In the genomic region with DNA sequence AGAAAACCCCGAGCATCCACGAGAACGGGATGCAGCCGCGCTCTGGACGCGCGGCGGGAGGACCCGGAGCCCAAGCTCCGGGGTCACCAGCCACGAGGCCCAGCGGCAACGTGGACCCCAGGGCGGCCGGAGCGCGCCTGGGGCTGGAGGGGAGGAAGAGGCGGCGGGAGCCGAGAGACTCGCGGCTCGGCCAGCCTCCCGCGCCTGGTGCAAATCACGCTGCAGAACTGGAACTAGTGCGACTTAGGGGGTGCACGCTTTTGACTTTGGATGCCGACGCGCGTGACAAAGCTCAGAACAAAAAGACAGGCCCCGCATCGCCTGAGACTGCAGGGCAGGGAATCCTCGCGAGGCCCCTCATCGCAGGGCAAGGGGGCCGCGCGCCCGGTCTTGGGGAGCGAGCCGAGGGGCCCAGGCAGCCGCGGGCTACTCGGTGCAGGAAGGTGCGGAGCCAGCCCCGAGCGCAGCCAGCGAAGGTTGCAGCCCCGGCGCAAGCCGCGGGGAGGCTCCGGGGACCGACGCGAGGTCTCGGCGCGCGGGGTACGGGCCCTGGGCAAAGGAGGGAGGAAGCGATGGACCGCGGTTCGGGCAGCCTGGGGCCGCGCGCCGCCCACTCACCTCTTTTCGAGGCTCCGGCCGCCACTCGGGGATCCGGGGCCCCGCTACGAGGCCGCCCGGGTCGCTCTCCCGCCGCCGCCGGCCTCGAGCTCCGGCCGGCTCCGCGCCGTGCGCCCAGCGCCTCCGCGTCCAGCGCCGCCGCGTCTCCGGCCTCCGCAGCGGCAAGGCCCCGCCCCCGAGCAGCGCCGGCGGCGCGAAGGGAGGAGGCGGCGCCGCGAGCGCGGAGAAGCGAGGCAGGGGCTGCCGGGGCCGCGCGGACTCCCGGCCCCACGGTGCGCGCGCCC, we compare ENCODE assay signal across 8 cellular contexts. TPM values are rescaled to one million over a fixed set of nuclear protein-coding genes. Genes with fewer than 3 reads are reported as not detected.
DNase-seq lines count a peak whose midpoint lies in the region; ATAC-seq and FAIRE-seq lines count a peak whose summit lies in the region.

A gene with protein sequence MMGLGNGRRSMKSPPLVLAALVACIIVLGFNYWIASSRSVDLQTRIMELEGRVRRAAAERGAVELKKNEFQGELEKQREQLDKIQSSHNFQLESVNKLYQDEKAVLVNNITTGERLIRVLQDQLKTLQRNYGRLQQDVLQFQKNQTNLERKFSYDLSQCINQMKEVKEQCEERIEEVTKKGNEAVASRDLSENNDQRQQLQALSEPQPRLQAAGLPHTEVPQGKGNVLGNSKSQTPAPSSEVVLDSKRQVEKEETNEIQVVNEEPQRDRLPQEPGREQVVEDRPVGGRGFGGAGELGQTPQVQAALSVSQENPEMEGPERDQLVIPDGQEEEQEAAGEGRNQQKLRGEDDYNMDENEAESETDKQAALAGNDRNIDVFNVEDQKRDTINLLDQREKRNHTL (minus strand): TSS at position 766 of the 902 bp plus-strand sequence. CDS start 20,238 bp downstream, outside the sequence.

- peak; percentile 49 for FAIRE-seq in GM18507 (lab: Jason Lieb, UNC)

- H3K4me1 Mint-ChIP-seq in naive thymus-derived CD4-positive, alpha-beta T cell, result peaks cover 9 to 14% (median 10%) of the 10 kb centered on the region in 7 donors

- peak within 1 kb of the TSS; percentile 77 to 94 (median 86) for H3K4me3 Mint-ChIP-seq in naive thymus-derived CD4-positive, alpha-beta T cell

- CTCF ChIA-PET in naive thymus-derived CD4-positive, alpha-beta T cell (lab: Charles Lee), result no interaction called here

- ATAC-seq in HG02885 (IDR thresholded peaks at IDR 0.05; ENCODE audit: poor library complexity, unreplicated experiment), result peak; percentile 73
- peak; percentile 83 for ATAC-seq in naive thymus-derived CD4-positive, alpha-beta T cell

- H3K27ac Mint-ChIP-seq in naive thymus-derived CD4-positive, alpha-beta T cell, result peak within 1 kb of the TSS in 1 of 9 donors; percentile 53

- intact Hi-C loops in naive thymus-derived CD4-positive, alpha-beta T cell (cut with micrococcal nuclease), result loop anchor here in 1 of 2 donors (2.0 kb wide), 1 partner anchor 158 kb away; the partner anchor contains the start of gene NAA35

- POLR2A ChIA-PET in naive thymus-derived CD4-positive, alpha-beta T cell (lab: Charles Lee), result no interaction called here

- H3K27me3 ChIP-seq in naive thymus-derived CD4-positive, alpha-beta T cell (ENCODE audit: control insufficient read depth in 2 of 2, insufficient read depth in 2 of 2, low read length in 2 of 2), result peaks cover 0 to 4% of the 10 kb centered on the region in 2 donors

- H3K36me3 Mint-ChIP-seq in naive thymus-derived CD4-positive, alpha-beta T cell, result no peaks in the 10 kb centered on the region

- under 1% methylated on average over 120 of the region's 126 CpGs for WGBS in urinary bladder

- DNase-seq in AG08395 (ENCODE audit: low spot score) (peak; percentile 81), GM18507 (ENCODE audit: extremely low spot score, insufficient read length, low read depth) (peak; percentile 44), NCI-H2171 (lab: John Stamatoyannopoulos, UW) (peak; percentile 53), fibroblast of peridontal ligament (ENCODE audit: extremely low read depth) (peak; percentile 44)
- peak; percentile 71 for DNase-seq in activated CD8-positive, alpha-beta memory T cell treated with anti-CD3 and anti-CD28 coated beads, Interleukin-2, amount 50 U/mL, for 48 hours
- peak in 2 of 9 donors; percentile 23 to 67 for DNase-seq in naive thymus-derived CD4-positive, alpha-beta T cell

- H3K36me3 ChIP-seq in naive thymus-derived CD4-positive, alpha-beta T cell (ENCODE audit: control insufficient read depth in 2 of 3, insufficient read depth in 3 of 3, low read length in 3 of 3), result no peaks in the 10 kb centered on the region
- H3K36me3 ChIP-seq in urinary bladder (ENCODE audit: insufficient read depth), result no peaks in the 10 kb centered on the region

- peaks cover 0 to 2% (median 0%) of the 10 kb centered on the region in 11 donors for H3K9me3 Mint-ChIP-seq in naive thymus-derived CD4-positive, alpha-beta T cell

- H3K4me1 ChIP-seq in naive thymus-derived CD4-positive, alpha-beta T cell (ENCODE audit: control insufficient read depth in 2 of 2, insufficient read depth in 2 of 2, low read length in 2 of 2), result no peaks in the 10 kb centered on the region
- H3K4me1 ChIP-seq in urinary bladder (ENCODE audit: insufficient read depth), result no peaks in the 10 kb centered on the region

- no peaks in the 10 kb centered on the region for H3K9me3 ChIP-seq in naive thymus-derived CD4-positive, alpha-beta T cell (ENCODE audit: control insufficient read depth in 2 of 3, low read length in 3 of 3)

- peak within 1 kb of the TSS; percentile 46 for H3K4me3 ChIP-seq in naive thymus-derived CD4-positive, alpha-beta T cell (ENCODE audit: low read length)
- H3K4me3 ChIP-seq in urinary bladder (ENCODE audit: low read depth, low read length), result peak within 1 kb of the TSS; percentile 82

- H3K27me3 Mint-ChIP-seq in naive thymus-derived CD4-positive, alpha-beta T cell, result peaks cover 42 to 71% (median 49%) of the 10 kb centered on the region in 5 donors

- H3K27ac ChIP-seq in naive thymus-derived CD4-positive, alpha-beta T cell (ENCODE audit: low read depth, low read length), result no peak within 1 kb of the TSS
- H3K27ac ChIP-seq in urinary bladder (ENCODE audit: low read depth), result no peak within 1 kb of the TSS

RNA-seq across cellular contexts. Expression of the gene that starts here (rescaled TPM):
- total RNA-seq in naive thymus-derived CD4-positive, alpha-beta T cell, result 1 to 10 TPM in 2 of 5 experiments, under 1 TPM in 2, not detected in 1; 0.13 to 4.3 (median 1.4) TPM
- 1 to 10 TPM in 1 of 2 donors, under 1 TPM in 1; 0.78 to 1.3 TPM for polyA plus RNA-seq in naive thymus-derived CD4-positive, alpha-beta T cell
- 37.4 TPM for total RNA-seq in urinary bladder
- 22.4 TPM for polyA plus RNA-seq in urinary bladder

Comparison
In these comparisons a context has a peak if more than half of its experiments do, and no peak if none do; other contexts are left out.
1. RNA of the gene that starts here (polyA plus RNA-seq): 22.4 TPM in urinary bladder (single experiment); 0.78 to 1.3 TPM in naive thymus-derived CD4-positive, alpha-beta T cell; every median in the first group is over 10 times any median in the second.